In the genomic region with DNA sequence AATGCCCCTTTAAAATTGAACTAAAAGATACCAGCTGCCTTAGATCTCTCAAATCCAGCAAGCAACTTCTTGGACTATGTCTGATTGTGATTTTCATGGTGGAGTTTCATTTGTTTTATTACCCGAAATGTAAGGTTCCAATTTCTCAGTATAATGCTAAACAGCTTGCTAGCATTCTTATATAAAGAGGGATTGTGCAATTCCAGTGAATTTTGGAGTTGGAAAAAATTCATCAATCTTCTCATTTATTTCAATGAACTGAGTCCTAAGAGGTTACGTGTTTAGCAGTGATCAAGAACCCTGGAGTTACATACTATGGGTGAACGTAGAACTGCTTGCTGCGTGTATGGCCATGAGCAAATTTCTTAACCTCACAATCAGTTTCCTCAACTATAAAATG, we compare ENCODE assay signal across 2 cellular contexts.
TF ChIP-seq lines count a peak whose summit lies in the region.

No MANE protein-coding gene starts in this region.

TF ChIP-seq in GM23338, 12 proteins besides CTCF, POLR2A, EP300 and RAD21:
- TF ChIP-seq NANOG (IDR thresholded peaks at IDR 0.05; ENCODE audit: borderline replicate concordance) (no peak), EZH2 (IDR thresholded peaks at IDR 0.05; ENCODE audit: low read depth, unreplicated experiment) (no peak), EZH2phosphoT487 (IDR thresholded peaks at IDR 0.05; ENCODE audit: unreplicated experiment) (no peak), ZNF114 (CRISPR knock-in tag; IDR thresholded peaks at IDR 0.05) (no peak)
- TF ChIP-seq, protein P1, sequence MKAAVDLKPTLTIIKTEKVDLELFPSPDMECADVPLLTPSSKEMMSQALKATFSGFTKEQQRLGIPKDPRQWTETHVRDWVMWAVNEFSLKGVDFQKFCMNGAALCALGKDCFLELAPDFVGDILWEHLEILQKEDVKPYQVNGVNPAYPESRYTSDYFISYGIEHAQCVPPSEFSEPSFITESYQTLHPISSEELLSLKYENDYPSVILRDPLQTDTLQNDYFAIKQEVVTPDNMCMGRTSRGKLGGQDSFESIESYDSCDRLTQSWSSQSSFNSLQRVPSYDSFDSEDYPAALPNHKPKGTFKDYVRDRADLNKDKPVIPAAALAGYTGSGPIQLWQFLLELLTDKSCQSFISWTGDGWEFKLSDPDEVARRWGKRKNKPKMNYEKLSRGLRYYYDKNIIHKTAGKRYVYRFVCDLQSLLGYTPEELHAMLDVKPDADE (IDR thresholded peaks at IDR 0.05) = no peak
TF ChIP-seq in GM23338: peak in this region for 0.

TF ChIP-seq in H1, 55 proteins besides CTCF, POLR2A, EP300 and RAD21:
- TF ChIP-seq KDM5A (IDR thresholded peaks at IDR 0.05; ENCODE audit: low read length) = no peak
- TF ChIP-seq SRF (IDR thresholded peaks at IDR 0.05; ENCODE audit: low read depth, low read length) = no peak
- no peak for TF ChIP-seq JUND (IDR thresholded peaks at IDR 0.05; ENCODE audit: low read length)
- no peak for TF ChIP-seq TCF12 (IDR thresholded peaks at IDR 0.05; ENCODE audit: low read depth, low read length)
- peak; percentile 47; the same call in 1 of the 2 replicates for TF ChIP-seq CEBPB (IDR thresholded peaks at IDR 0.05; ENCODE audit: low read depth, low read length)
